Comparison of ENCODE assay signal across 2 cellular contexts in genomic region chr1:226203693-226204092, GRCh38.
TF ChIP-seq lines count a peak whose summit lies in the region.

No MANE protein-coding gene starts in this region.

TF ChIP-seq in GM23338, 12 proteins besides CTCF, POLR2A, EP300 and RAD21 (continued from another document):
- TF ChIP-seq REST (IDR thresholded peaks at IDR 0.05; ENCODE audit: unreplicated experiment) (no peak), NANOG (IDR thresholded peaks at IDR 0.05; ENCODE audit: borderline replicate concordance) (no peak), STAT1 (IDR thresholded peaks at IDR 0.05; ENCODE audit: unreplicated experiment) (no peak), EZH2phosphoT487 (IDR thresholded peaks at IDR 0.05; ENCODE audit: unreplicated experiment) (no peak), ZNF462 (CRISPR knock-in tag; IDR thresholded peaks at IDR 0.05) (no peak), ZNF331 (CRISPR knock-in tag; IDR thresholded peaks at IDR 0.05; ENCODE audit: low read depth) (no peak), JUNB (IDR thresholded peaks at IDR 0.05; ENCODE audit: unreplicated experiment) (no peak), POLR2AphosphoS5 (IDR thresholded peaks at IDR 0.05; ENCODE audit: low read depth) (no peak), CREB1 (CRISPR knock-in tag; IDR thresholded peaks at IDR 0.05; ENCODE audit: low read depth) (no peak), EZH2 (IDR thresholded peaks at IDR 0.05; ENCODE audit: low read depth, unreplicated experiment) (no peak)

TF ChIP-seq in WTC11, 78 proteins besides CTCF, POLR2A, EP300 and RAD21 (continued from another document):
- TF ChIP-seq PREB (CRISPR knock-in tag; IDR thresholded peaks at IDR 0.05; ENCODE audit: borderline replicate concordance) (no peak), NFE2L1 (CRISPR knock-in tag; IDR thresholded peaks at IDR 0.05) (no peak), ZNF219 (CRISPR knock-in tag; IDR thresholded peaks at IDR 0.05; ENCODE audit: borderline replicate concordance) (no peak), ZNF232 (CRISPR knock-in tag; IDR thresholded peaks at IDR 0.05) (no peak), FOXP4 (CRISPR knock-in tag; IDR thresholded peaks at IDR 0.05) (no peak), ZNF317 (CRISPR knock-in tag; IDR thresholded peaks at IDR 0.05; ENCODE audit: borderline replicate concordance, low read depth) (no peak), ARID4B (CRISPR knock-in tag; IDR thresholded peaks at IDR 0.05; ENCODE audit: borderline replicate concordance) (no peak), MAX (CRISPR knock-in tag; IDR thresholded peaks at IDR 0.05) (no peak), HMGA2 (CRISPR knock-in tag; IDR thresholded peaks at IDR 0.05) (no peak), ZNF121 (CRISPR knock-in tag; IDR thresholded peaks at IDR 0.05) (no peak), RORB (CRISPR knock-in tag; IDR thresholded peaks at IDR 0.05) (no peak), JAZF1 (CRISPR knock-in tag; IDR thresholded peaks at IDR 0.05) (no peak), ESRRA (CRISPR knock-in tag; IDR thresholded peaks at IDR 0.05; ENCODE audit: borderline replicate concordance) (no peak)
